In the genomic region with DNA sequence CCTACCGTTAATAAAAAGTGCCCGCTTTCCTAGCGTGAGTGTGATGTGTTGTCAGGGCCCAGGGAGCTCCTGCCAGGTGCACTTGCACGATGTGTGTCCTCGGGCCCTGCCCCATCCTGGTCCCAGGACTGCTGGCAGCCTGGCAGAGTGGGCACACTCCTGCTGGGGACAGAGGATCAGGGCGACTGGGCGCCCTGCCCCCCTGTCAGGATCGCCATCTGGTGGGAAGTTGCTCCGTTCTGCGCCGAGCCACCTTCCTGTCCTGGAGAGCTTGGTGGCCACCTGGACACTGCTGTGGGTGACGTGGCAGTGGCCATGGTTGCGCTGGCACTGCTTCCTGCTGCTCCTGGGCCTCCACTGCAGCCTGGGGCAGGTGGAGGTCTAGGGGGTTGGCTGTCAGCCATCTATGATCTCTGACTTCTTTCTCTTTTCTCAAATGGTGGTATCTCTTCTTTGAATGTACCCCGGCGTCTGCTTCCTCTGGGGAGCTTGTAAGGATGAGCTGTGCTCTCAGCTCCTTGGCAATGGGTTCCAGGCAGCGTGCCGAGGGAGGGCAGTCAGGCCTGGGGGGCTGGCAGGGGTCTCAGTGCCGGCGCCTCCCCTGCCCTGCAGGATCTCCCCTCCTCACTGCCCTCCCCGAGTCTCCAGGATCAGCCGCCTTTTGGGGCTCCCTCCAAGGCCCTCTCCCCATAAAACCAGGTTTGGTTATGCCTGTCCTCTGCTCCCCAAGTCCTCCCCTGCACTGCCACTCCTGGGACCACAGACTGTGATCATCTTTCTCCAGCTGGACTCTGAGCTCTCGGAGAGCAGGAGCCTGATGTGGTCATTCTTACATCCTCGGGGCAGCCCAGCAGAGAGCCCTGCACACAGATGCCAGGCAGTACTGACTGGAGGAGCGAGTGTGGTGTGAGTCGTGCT, we compare ENCODE assay signal across 16 cellular contexts.
A peak's percentile ranks its signal among the peaks of the same experiment; 100 is the strongest.
DNase-seq lines count a peak whose midpoint lies in the region; ATAC-seq and TF ChIP-seq lines count a peak whose summit lies in the region.
"Had no signal": no experiment of that assay in that cellular context is flagged by ENCODE, and none has a peak within 500 bp of the region (broad histone marks: within the 10 kb centered on the region; RNA-seq: fewer than 3 reads in every experiment).

No MANE protein-coding gene starts in this region.

- no peak overlapping the region for H3K4me3 Mint-ChIP-seq in glutamatergic neuron (ENCODE audit: unreplicated experiment)
- H3K4me3 Mint-ChIP-seq in activated T-helper 17 cell treated with anti-CD3 and anti-CD28 coated beads, Interleukin-2, amount 50 U/mL, for 72 hours, result no peak overlapping the region
- H3K4me3 Mint-ChIP-seq: CD4-positive, CD25-positive, alpha-beta regulatory T cell; stimulated activated naive B cell treated with anti-CD40 and anti-IgM and Interleukin-4, amounts not matched to agents 10 μg/mL and 1 μg/mL and 100 μg/mL, for 72 hours; type B pancreatic cell had no signal

- TF ChIP-seq CTCF in glutamatergic neuron (IDR thresholded peaks at IDR 0.05; ENCODE audit: partially characterized antibody, unreplicated experiment), result no peak

- DNase-seq in NCI-H1694 treated with DMSO at 0.1 percent for 48 hours (lab: John Stamatoyannopoulos, UW) (peak; percentile 62), NCI-H1694 (lab: John Stamatoyannopoulos, UW) (no peak), AML-193 (lab: John Stamatoyannopoulos, UW) (peak; percentile 77 to 96), RKO (ENCODE audit: low spot score) (peak; percentile 18), glutamatergic neuron (no peak), left colon (no peak)
- DNase-seq: CD4-positive, CD25-positive, alpha-beta regulatory T cell; islet precursor cell; NCI-H1930; PC-3; stimulated activated naive B cell treated with anti-CD40 and anti-IgM and Interleukin-4, amounts not matched to agents 10 μg/mL and 1 μg/mL and 100 μg/mL, for 72 hours; T-helper 1 cell had no signal

- H3K27ac Mint-ChIP-seq in glutamatergic neuron (ENCODE audit: unreplicated experiment), result peak overlapping the region; percentile 64
- H3K27ac Mint-ChIP-seq in activated T-helper 17 cell treated with anti-CD3 and anti-CD28 coated beads, Interleukin-2, amount 50 U/mL, for 72 hours, result no peak overlapping the region
- H3K27ac Mint-ChIP-seq: stimulated activated naive B cell treated with anti-CD40 and anti-IgM and Interleukin-4, amounts not matched to agents 10 μg/mL and 1 μg/mL and 100 μg/mL, for 72 hours had no signal

- H3K9me3 Mint-ChIP-seq in glutamatergic neuron (ENCODE audit: unreplicated experiment), result peaks cover 21% of the 10 kb centered on the region
- no peaks in the 10 kb centered on the region for H3K9me3 Mint-ChIP-seq in activated T-helper 17 cell treated with anti-CD3 and anti-CD28 coated beads, Interleukin-2, amount 50 U/mL, for 72 hours
- H3K9me3 Mint-ChIP-seq: CD4-positive, CD25-positive, alpha-beta regulatory T cell; stimulated activated naive B cell treated with anti-CD40 and anti-IgM and Interleukin-4, amounts not matched to agents 10 μg/mL and 1 μg/mL and 100 μg/mL, for 72 hours; type B pancreatic cell had no signal

- peaks cover 9% of the 10 kb centered on the region for H3K36me3 Mint-ChIP-seq in glutamatergic neuron (ENCODE audit: unreplicated experiment)
- H3K36me3 Mint-ChIP-seq in activated T-helper 17 cell treated with anti-CD3 and anti-CD28 coated beads, Interleukin-2, amount 50 U/mL, for 72 hours (ENCODE audit: low read depth), result no peaks in the 10 kb centered on the region
- H3K36me3 Mint-ChIP-seq: CD4-positive, CD25-positive, alpha-beta regulatory T cell; stimulated activated naive B cell treated with anti-CD40 and anti-IgM and Interleukin-4, amounts not matched to agents 10 μg/mL and 1 μg/mL and 100 μg/mL, for 72 hours; type B pancreatic cell had no signal

- peaks cover 15% of the 10 kb centered on the region for H3K4me1 Mint-ChIP-seq in glutamatergic neuron (ENCODE audit: low read depth, unreplicated experiment)
- no peaks in the 10 kb centered on the region for H3K4me1 Mint-ChIP-seq in activated T-helper 17 cell treated with anti-CD3 and anti-CD28 coated beads, Interleukin-2, amount 50 U/mL, for 72 hours
- H3K4me1 Mint-ChIP-seq: CD4-positive, CD25-positive, alpha-beta regulatory T cell; stimulated activated naive B cell treated with anti-CD40 and anti-IgM and Interleukin-4, amounts not matched to agents 10 μg/mL and 1 μg/mL and 100 μg/mL, for 72 hours had no signal

- ATAC-seq in HG03159 (IDR thresholded peaks at IDR 0.05; ENCODE audit: unreplicated experiment), result no peak
- ATAC-seq in left colon, result no peak
- ATAC-seq in activated T-helper 17 cell treated with anti-CD3 and anti-CD28 coated beads, Interleukin-2, amount 50 U/mL, for 72 hours (replicated peaks), result no peak
- ATAC-seq: activated CD4-positive, CD25-positive, alpha-beta regulatory T cell treated with anti-CD3 and anti-CD28 coated beads, Interleukin-2, amount 50 U/mL, for 24 hours; PC-3; stimulated activated naive B cell treated with anti-CD40 and anti-IgM and Interleukin-4, amounts not matched to agents 10 μg/mL and 1 μg/mL and 100 μg/mL, for 72 hours had no signal

- H3K27me3 Mint-ChIP-seq in glutamatergic neuron (ENCODE audit: unreplicated experiment), result peaks cover 22% of the 10 kb centered on the region
- no peaks in the 10 kb centered on the region for H3K27me3 Mint-ChIP-seq in activated T-helper 17 cell treated with anti-CD3 and anti-CD28 coated beads, Interleukin-2, amount 50 U/mL, for 72 hours
- H3K27me3 Mint-ChIP-seq: CD4-positive, CD25-positive, alpha-beta regulatory T cell; type B pancreatic cell had no signal

- intact Hi-C loops in left colon (cut with DNase I, micrococcal nuclease), result no loop called here

Comparison
In these comparisons a context has a peak if more than half of its experiments do, and no peak if none do; other contexts are left out.
1. DNase-seq: peak in NCI-H1694 treated with DMSO at 0.1 percent for 48 hours (single experiment), AML-193 (2 of 2) and RKO (single experiment); none in NCI-H1694 (single experiment), glutamatergic neuron (single experiment) and left colon (0 of 2).